8 cellular contexts compared by ENCODE assay signal in the genomic region with DNA sequence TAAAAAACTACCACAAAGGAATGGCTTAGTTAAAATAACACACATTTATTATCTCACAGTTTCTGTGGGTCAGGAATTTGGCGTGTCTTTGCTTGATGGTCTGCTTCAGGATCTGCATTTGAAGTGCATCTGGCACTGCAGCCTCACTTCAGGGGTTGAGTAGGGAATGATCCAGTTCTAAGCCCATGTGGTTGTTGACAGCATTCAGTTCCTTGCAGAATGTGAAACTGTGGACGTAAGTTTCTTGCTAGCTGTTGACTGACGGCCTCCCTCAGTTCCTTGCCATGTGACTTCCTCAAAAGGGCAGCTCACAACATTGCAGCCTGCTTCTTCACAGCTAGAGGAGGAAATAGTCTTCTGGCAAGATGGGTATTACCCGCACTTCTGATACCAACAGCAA. TPM values are rescaled to one million over a fixed set of nuclear protein-coding genes. Genes with fewer than 3 reads are reported as not detected.
DNase-seq lines count a peak whose midpoint lies in the region; ATAC-seq and TF ChIP-seq lines count a peak whose summit lies in the region.

No MANE protein-coding gene starts in this region.

- TF ChIP-seq CTCF in coronary artery (IDR thresholded peaks at IDR 0.05) (no peak), mesothelial cell of epicardium (IDR thresholded peaks at IDR 0.05; ENCODE audit: unreplicated experiment) (no peak)

- no peak overlapping the region for H3K9ac ChIP-seq in rectal smooth muscle tissue (ENCODE audit: low read length)

- ATAC-seq in CD4-positive, CD25-positive, alpha-beta regulatory T cell (ENCODE audit: low read depth in 2 of 2) = peak; percentile 92 to 94
- ATAC-seq in GM21825 (IDR thresholded peaks at IDR 0.05; ENCODE audit: unreplicated experiment) = peak; percentile 68

- peak overlapping the region; percentile 68 to 84 (median 78) for H3K4me3 Mint-ChIP-seq in CD4-positive, CD25-positive, alpha-beta regulatory T cell
- H3K4me3 Mint-ChIP-seq in mesothelial cell of epicardium = no peak overlapping the region

- H3K36me3 Mint-ChIP-seq in CD4-positive, CD25-positive, alpha-beta regulatory T cell = no peaks in the 10 kb centered on the region
- H3K36me3 Mint-ChIP-seq in mesothelial cell of epicardium = no peaks in the 10 kb centered on the region

- H3K36me3 ChIP-seq in CD4-positive, CD25-positive, alpha-beta regulatory T cell (ENCODE audit: control insufficient read depth, insufficient read depth, low read length) = no peaks in the 10 kb centered on the region
- H3K36me3 ChIP-seq in rectal smooth muscle tissue (ENCODE audit: control insufficient read depth, insufficient read depth, low read length) = no peaks in the 10 kb centered on the region

- H3K9me3 ChIP-seq in CD4-positive, CD25-positive, alpha-beta regulatory T cell (ENCODE audit: control insufficient read depth in 2 of 2, low read length in 2 of 2) = no peaks in the 10 kb centered on the region

- peaks cover 36% of the 10 kb centered on the region for H3K4me1 ChIP-seq in CD4-positive, CD25-positive, alpha-beta regulatory T cell (ENCODE audit: control insufficient read depth, insufficient read depth, low read length, poor library complexity, severe bottlenecking)
- H3K4me1 ChIP-seq in rectal smooth muscle tissue (ENCODE audit: control insufficient read depth, insufficient read depth, low read length) = peaks cover 30% of the 10 kb centered on the region

- peak; percentile 3 to 84 (median 55) for DNase-seq in CD4-positive, CD25-positive, alpha-beta regulatory T cell
- DNase-seq in T follicular helper cell (ENCODE audit: low read depth) (peak; percentile 3), coronary artery (ENCODE audit: low spot score) (peak; percentile 81), NCI-H1436 treated with DMSO at 0.1 percent for 48 hours (lab: John Stamatoyannopoulos, UW) (no peak), mesothelial cell of epicardium (ENCODE audit: low spot score in 2 of 2, unreplicated experiment in 2 of 2) (no peak), ACHN (no peak)

- peaks cover 30 to 50% (median 37%) of the 10 kb centered on the region in 4 donors for H3K4me1 Mint-ChIP-seq in CD4-positive, CD25-positive, alpha-beta regulatory T cell
- peaks cover 34% of the 10 kb centered on the region for H3K4me1 Mint-ChIP-seq in mesothelial cell of epicardium

- peak overlapping the region; percentile 51 for H3K27ac ChIP-seq in CD4-positive, CD25-positive, alpha-beta regulatory T cell (ENCODE audit: insufficient read depth, low read length, poor library complexity, severe bottlenecking)
- H3K27ac ChIP-seq in coronary artery (peak overlapping the region; percentile 88 to 92), rectal smooth muscle tissue (ENCODE audit: low read depth, low read length) (peak overlapping the region; percentile 16)

- peak overlapping the region; percentile 78 for H3K4me3 ChIP-seq in CD4-positive, CD25-positive, alpha-beta regulatory T cell (ENCODE audit: low read depth, low read length)
- H3K4me3 ChIP-seq in coronary artery (peak overlapping the region; percentile 66), rectal smooth muscle tissue (ENCODE audit: low read length) (peak overlapping the region; percentile 49)

- peak overlapping the region; percentile 89 to 95 (median 90) for H3K27ac Mint-ChIP-seq in CD4-positive, CD25-positive, alpha-beta regulatory T cell
- no peak overlapping the region for H3K27ac Mint-ChIP-seq in mesothelial cell of epicardium

- H3K27me3 ChIP-seq in CD4-positive, CD25-positive, alpha-beta regulatory T cell (ENCODE audit: control insufficient read depth, insufficient read depth, low read length) = no peaks in the 10 kb centered on the region
- no peaks in the 10 kb centered on the region for H3K27me3 ChIP-seq in rectal smooth muscle tissue (ENCODE audit: control insufficient read depth, insufficient read depth, low read length)

- in situ Hi-C loops in ACHN (cut with HindIII; ENCODE audit: low pct_ligation_motif_present, low pct_unique_long_range_greater_than_20kb, low sequenced_read_pairs) = no loop called here

- no peaks in the 10 kb centered on the region for H3K27me3 Mint-ChIP-seq in CD4-positive, CD25-positive, alpha-beta regulatory T cell
- H3K27me3 Mint-ChIP-seq in mesothelial cell of epicardium (ENCODE audit: low read depth) = no peaks in the 10 kb centered on the region

- H3K9me3 Mint-ChIP-seq in CD4-positive, CD25-positive, alpha-beta regulatory T cell = peaks cover 0 to 1% (median 0%) of the 10 kb centered on the region in 7 donors
- no peaks in the 10 kb centered on the region for H3K9me3 Mint-ChIP-seq in mesothelial cell of epicardium

RNA-seq across cellular contexts. Expression of a gene that starts 2.1 kb away (rescaled TPM):
- total RNA-seq in CD4-positive, CD25-positive, alpha-beta regulatory T cell = 0.86 TPM
- 1 to 10 TPM in 1 of 4 donors, under 1 TPM in 3; 0.30 to 1.3 (median 0.61) TPM for polyA plus RNA-seq in CD4-positive, CD25-positive, alpha-beta regulatory T cell
- total RNA-seq in mesothelial cell of epicardium = 2.2 to 3.1 TPM (median 2.6 TPM) in 3 replicates

RNA-seq across cellular contexts. Expression of a gene that starts 17.8 kb away (rescaled TPM):
- not detected for total RNA-seq in CD4-positive, CD25-positive, alpha-beta regulatory T cell
- under 1 TPM in 1 of 4 donors, not detected in 3; 0.13 TPM for polyA plus RNA-seq in CD4-positive, CD25-positive, alpha-beta regulatory T cell
- total RNA-seq in mesothelial cell of epicardium = not detected in 3 replicates

Comparison
In these comparisons a context has a peak if more than half of its experiments do, and no peak if none do; other contexts are left out.
1. DNase-seq: peak in CD4-positive, CD25-positive, alpha-beta regulatory T cell (3 of 3), T follicular helper cell (single experiment) and coronary artery (single experiment); none in NCI-H1436 treated with DMSO at 0.1 percent for 48 hours (single experiment), mesothelial cell of epicardium (0 of 2) and ACHN (single experiment).
2. H3K27ac ChIP-seq: peak in every context shown above with its lines; median percentile 90 in coronary artery; 51 in CD4-positive, CD25-positive, alpha-beta regulatory T cell; 16 in rectal smooth muscle tissue.
3. Peak in every context shown above with its lines, with median percentiles within 50 percentile points of each other: H3K4me3 ChIP-seq.